ENCODE assay signal across 25 cellular contexts in the genomic region with DNA sequence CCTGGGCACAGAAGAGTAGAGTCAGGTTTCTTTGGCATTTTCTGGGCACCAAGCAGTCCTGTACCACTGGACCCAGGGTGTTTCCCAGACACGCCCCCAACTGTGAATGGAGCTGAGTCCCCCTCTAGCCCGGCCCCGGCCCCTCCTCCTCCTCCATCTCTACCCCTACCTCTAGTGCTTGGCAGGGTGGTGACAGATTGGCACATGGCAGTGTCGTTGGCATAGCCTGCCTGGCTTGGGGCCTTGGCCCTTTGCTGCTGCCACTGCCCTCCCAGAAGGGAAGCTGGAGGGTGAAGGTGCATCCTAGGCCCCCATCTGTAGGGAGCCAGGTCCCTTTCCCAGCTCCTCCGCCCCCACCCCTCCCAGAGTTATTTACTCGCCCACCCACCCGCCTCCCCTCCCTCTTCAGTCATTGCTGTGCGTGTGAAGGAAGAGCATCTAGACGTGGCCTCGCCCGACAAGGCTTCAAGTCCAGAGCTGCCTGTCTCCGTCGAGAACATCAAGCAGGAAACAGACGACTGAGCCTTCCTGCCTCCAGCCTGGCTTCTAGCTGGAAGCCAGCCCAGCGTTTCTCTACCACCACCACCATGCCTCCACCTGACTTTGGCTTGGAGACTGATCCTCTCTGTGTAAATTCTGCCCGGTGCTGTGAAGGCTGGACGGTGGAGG. TPM values are rescaled to one million over a fixed set of nuclear protein-coding genes. Genes with fewer than 3 reads are reported as not detected.
DNase-seq lines count a peak whose midpoint lies in the region; ATAC-seq and TF ChIP-seq lines count a peak whose summit lies in the region.
"Had no signal": no experiment of that assay in that cellular context is flagged by ENCODE, and none has a peak within 500 bp of the region (broad histone marks: within the 10 kb centered on the region; RNA-seq: fewer than 3 reads in every experiment).

No MANE protein-coding gene starts in this region.

- H3K27me3 ChIP-seq in H7 (ENCODE audit: control insufficient read depth, insufficient read depth, low read length) (no peaks in the 10 kb centered on the region), right atrium auricular region (no peaks in the 10 kb centered on the region), psoas muscle (ENCODE audit: insufficient read depth in 3 of 3, low read length in 2 of 3) (no peaks in the 10 kb centered on the region)
- H3K27me3 ChIP-seq: BE2C, MG63, transverse colon had no signal

- H3K27ac ChIP-seq in right atrium auricular region (peak overlapping the region; percentile 18 to 25), psoas muscle (no peak overlapping the region)
- H3K27ac ChIP-seq: transverse colon had no signal

- 54 to 69% (median 67%) methylated on average over 15 to 17 of the region's 17 CpGs for WGBS in psoas muscle, 3 donors

- H3K4me3 ChIP-seq in H7 (ENCODE audit: insufficient read depth, low read depth, low read length) = no peak overlapping the region
- no peak overlapping the region for H3K4me3 ChIP-seq in right atrium auricular region
- H3K4me3 ChIP-seq in psoas muscle = no peak overlapping the region
- H3K4me3 ChIP-seq: K562, MG63, transverse colon had no signal

- peak in 3 of 4 donors; percentile 17 to 45 (median 36) for ATAC-seq in psoas muscle
- no peak for ATAC-seq in GM19452 (IDR thresholded peaks at IDR 0.05; ENCODE audit: unreplicated experiment)
- ATAC-seq: activated naive CD8-positive, alpha-beta T cell treated with anti-CD3 and anti-CD28 coated beads, Interleukin-2, amount 50 U/mL, for 24 hours; K562; T-helper 17 cell had no signal

- H3K9me3 ChIP-seq in right atrium auricular region = no peaks in the 10 kb centered on the region
- no peaks in the 10 kb centered on the region for H3K9me3 ChIP-seq in psoas muscle
- H3K9me3 ChIP-seq: BE2C, MG63, SK-N-SH, transverse colon had no signal

- DNase-seq in H7 (peak; percentile 44), dermis blood vessel endothelial cell (peak; percentile 90), right atrium auricular region (ENCODE audit: low spot score) (no peak), psoas muscle (no peak), NCI-H510A treated with DMSO at 0.1 percent for 48 hours (lab: John Stamatoyannopoulos, UW) (no peak), NCI-H2227 treated with DMSO at 0.1 percent for 48 hours (lab: John Stamatoyannopoulos, UW) (no peak)
- DNase-seq in activated T-cell treated with anti-CD3 and anti-CD28 coated beads, Interleukin-2, amount 50 U/mL, for 1 hour = no peak
- DNase-seq: ACHN; activated CD4-positive, alpha-beta T cell treated with anti-CD3 and anti-CD28 coated beads for 4 hours; activated effector memory CD4-positive, alpha-beta T cell treated with anti-CD3 and anti-CD28 coated beads, Interleukin-2, amount 50 U/mL, for 16 hours; activated naive CD8-positive, alpha-beta T cell treated with anti-CD3 and anti-CD28 coated beads, Interleukin-2, amount 50 U/mL, for 24 hours; activated T-cell treated with anti-CD3 and anti-CD28 coated beads for 4 hours; BE2C; central memory CD4-positive, alpha-beta T cell; DMS153; islet precursor cell; MG63; NCI-H1417; NCI-H2081 treated with DMSO at 0.1 percent for 48 hours; SK-N-SH; T-helper 17 cell; transverse colon had no signal

- H3K36me3 ChIP-seq in H7 (replicated peaks; ENCODE audit: control insufficient read depth, insufficient read depth, low read length) (peaks cover 12% of the 10 kb centered on the region), right atrium auricular region (peaks cover 35% of the 10 kb centered on the region), psoas muscle (ENCODE audit: insufficient read depth in 1 of 2, low read depth in 1 of 2) (peaks cover 5 to 56% of the 10 kb centered on the region in 2 donors)

- intact Hi-C loops in psoas muscle (cut with DNase I) = no loop called here

- TF ChIP-seq CTCF in right atrium auricular region (IDR thresholded peaks at IDR 0.05) = no peak
- no peak for TF ChIP-seq CTCF in psoas muscle (IDR thresholded peaks at IDR 0.05)

- peaks cover 0 to 36% of the 10 kb centered on the region in 2 donors for H3K4me1 ChIP-seq in right atrium auricular region
- H3K4me1 ChIP-seq in psoas muscle = no peaks in the 10 kb centered on the region
- H3K4me1 ChIP-seq: BE2C, transverse colon had no signal

RNA-seq across cellular contexts. Expression of a gene that starts 10.9 kb away (rescaled TPM):
- 0.33 TPM in 1 of 2 replicates, not detected in the other for total RNA-seq in H7 (2014; rRNA removed; shearing (Covaris generic))
- total RNA-seq in dermis blood vessel endothelial cell (1.1 and 2.0 TPM in 2 replicates), right atrium auricular region (10 to 100 TPM in 1 of 2 donors, 1 to 10 TPM in 1; 8.3 to 16.1 TPM), psoas muscle (1 to 10 TPM in 2 of 4 donors, under 1 TPM in 2; 0.32 to 2.0 (median 1.2) TPM)
- 1 to 10 TPM in 1 of 3 donors, under 1 TPM in 2; 0.42 to 1.9 (median 0.62) TPM for polyA plus RNA-seq in psoas muscle
- total RNA-seq: HT-29, K562 had no signal
- polyA plus RNA-seq: K562 had no signal

RNA-seq across cellular contexts. Expression of a gene that starts 24.8 kb away (rescaled TPM):
- total RNA-seq in H7 (2014; rRNA removed; shearing (Covaris generic)) = 19.8 and 20.9 TPM in 2 replicates
- 27.8 and 33.2 TPM in 2 replicates for total RNA-seq in dermis blood vessel endothelial cell
- total RNA-seq in right atrium auricular region = 10 to 100 TPM in 1 of 2 donors, 1 to 10 TPM in 1; 9.0 to 14.6 TPM
- 10 to 100 TPM in 3 of 4 donors, 1 to 10 TPM in 1; 8.7 to 15.8 (median 11.9) TPM for total RNA-seq in psoas muscle
- 10 to 100 TPM in 1 of 3 donors, 1 to 10 TPM in 2; 7.2 to 12.3 (median 9.0) TPM for polyA plus RNA-seq in psoas muscle

RNA-seq across cellular contexts. Expression of a gene that starts 56.1 kb away (rescaled TPM):
- 115 and 133 TPM in 2 replicates for total RNA-seq in H7 (2014; rRNA removed; shearing (Covaris generic))
- 84.2 and 106 TPM in 2 replicates for total RNA-seq in dermis blood vessel endothelial cell
- 10 to 100 TPM; 22.3 to 33.3 TPM for total RNA-seq in right atrium auricular region
- total RNA-seq in psoas muscle = 10 to 100 TPM; 31.9 to 48.8 (median 40.8) TPM
- polyA plus RNA-seq in psoas muscle = 10 to 100 TPM; 26.2 to 51.8 (median 51.3) TPM

Comparison
In these comparisons a context has a peak if more than half of its experiments do, and no peak if none do; other contexts are left out.
1. DNase-seq: peak in H7 (single experiment) and dermis blood vessel endothelial cell (single experiment); none in right atrium auricular region (single experiment), psoas muscle (0 of 2), NCI-H510A treated with DMSO at 0.1 percent for 48 hours (single experiment), activated T-cell treated with anti-CD3 and anti-CD28 coated beads, Interleukin-2, amount 50 U/mL, for 1 hour (single experiment) and NCI-H2227 treated with DMSO at 0.1 percent for 48 hours (single experiment).